ENCODE assay signal across 17 cellular contexts in the genomic region with DNA sequence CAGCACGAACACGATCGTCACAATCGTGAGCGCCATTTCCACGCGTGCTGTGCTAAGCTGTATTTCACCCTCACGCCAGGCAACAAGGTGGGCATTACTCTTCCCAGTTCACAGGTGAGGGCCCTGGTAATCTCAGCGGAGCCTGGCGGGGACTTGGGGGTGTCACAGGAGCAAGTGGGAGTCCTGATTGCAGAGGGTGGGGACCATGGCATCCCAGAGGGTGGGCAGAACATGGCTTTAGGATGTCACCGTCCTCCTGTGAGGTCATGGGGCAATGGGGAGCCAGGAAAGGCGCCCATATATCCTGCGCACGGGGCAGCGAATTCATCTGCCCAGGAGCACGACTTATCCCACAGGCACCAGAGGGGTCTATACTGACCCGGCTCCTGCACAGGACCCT.
A peak's percentile ranks its signal among the peaks of the same experiment; 100 is the strongest.
DNase-seq lines count a peak whose midpoint lies in the region; ATAC-seq lines count a peak whose summit lies in the region.
"Had no signal": no experiment of that assay in that cellular context is flagged by ENCODE, and none has a peak within 500 bp of the region (broad histone marks: within the 10 kb centered on the region; RNA-seq: fewer than 3 reads in every experiment).

No MANE protein-coding gene starts in this region.

- no peaks in the 10 kb centered on the region for H3K9me3 Mint-ChIP-seq in activated CD4-positive, alpha-beta T cell treated with anti-CD3 and anti-CD28 coated beads, Interleukin-2, amount 10 ng/mL, durations not matched to agents 7 days and 5 days
- H3K9me3 Mint-ChIP-seq in T-cell, result no peaks in the 10 kb centered on the region
- H3K9me3 Mint-ChIP-seq in naive thymus-derived CD4-positive, alpha-beta T cell, result no peaks in the 10 kb centered on the region
- H3K9me3 Mint-ChIP-seq: CD4-positive, CD25-positive, alpha-beta regulatory T cell had no signal

- no peaks in the 10 kb centered on the region for H3K36me3 ChIP-seq in naive thymus-derived CD4-positive, alpha-beta T cell (ENCODE audit: control insufficient read depth in 2 of 3, insufficient read depth in 3 of 3, low read length in 3 of 3)
- no peaks in the 10 kb centered on the region for H3K36me3 ChIP-seq in aorta (ENCODE audit: control insufficient read depth in 1 of 2, insufficient read depth in 2 of 2, low read length in 1 of 2)
- H3K36me3 ChIP-seq: HAP-1 had no signal

- 94 to 95% methylated on average over 17 of the region's 17 CpGs for WGBS in aorta, 2 donors

- POLR2A ChIA-PET in activated CD4-positive, alpha-beta T cell treated with anti-CD3 and anti-CD28 coated beads, Interleukin-2, amount 10 ng/mL, durations not matched to agents 7 days and 5 days (lab: Charles Lee), result no interaction called here
- POLR2A ChIA-PET in T-cell (lab: Charles Lee), result no interaction called here
- POLR2A ChIA-PET in naive thymus-derived CD4-positive, alpha-beta T cell (lab: Charles Lee), result interaction anchor here (0.7 to 5.4 kb wide), 7 partner anchors 8 to 258 kb away, joined by 3 to 43 read pairs (median 4); no protein-coding TSS in a partner anchor

- H3K4me3 ChIP-seq in naive thymus-derived CD4-positive, alpha-beta T cell (ENCODE audit: low read length), result no peak overlapping the region
- H3K4me3 ChIP-seq in aorta (ENCODE audit: low read length in 2 of 2), result no peak overlapping the region
- H3K4me3 ChIP-seq: GM12878, GM23338, HAP-1 had no signal

- ATAC-seq in T-cell (replicated peaks in 1 of 4), result peak in 1 of 4 experiments; percentile 19
- ATAC-seq in naive thymus-derived CD4-positive, alpha-beta T cell, result no peak
- no peak for ATAC-seq in aorta (ENCODE audit: low FRiP score)
- ATAC-seq in GM21529 (IDR thresholded peaks at IDR 0.05; ENCODE audit: unreplicated experiment), result no peak
- no peak for ATAC-seq in HG03521 (IDR thresholded peaks at IDR 0.05; ENCODE audit: unreplicated experiment)
- ATAC-seq: GM12878, GM23338 had no signal

- H3K9me3 ChIP-seq in naive thymus-derived CD4-positive, alpha-beta T cell (ENCODE audit: control insufficient read depth in 2 of 3, low read length in 3 of 3), result no peaks in the 10 kb centered on the region
- no peaks in the 10 kb centered on the region for H3K9me3 ChIP-seq in aorta (ENCODE audit: control insufficient read depth, low read length)
- H3K9me3 ChIP-seq: HAP-1 had no signal

- CTCF ChIA-PET in activated CD4-positive, alpha-beta T cell treated with anti-CD3 and anti-CD28 coated beads, Interleukin-2, amount 10 ng/mL, durations not matched to agents 7 days and 5 days (lab: Charles Lee), result no interaction called here
- CTCF ChIA-PET in T-cell (lab: Charles Lee), result no interaction called here
- CTCF ChIA-PET in naive thymus-derived CD4-positive, alpha-beta T cell (lab: Charles Lee), result interaction anchor here (0.7 to 1.1 kb wide), 3 partner anchors 23 to 98 kb away, joined by 3 to 4 read pairs (median 3); no protein-coding TSS in a partner anchor

- H3K27ac Mint-ChIP-seq in activated CD4-positive, alpha-beta T cell treated with anti-CD3 and anti-CD28 coated beads, Interleukin-2, amount 10 ng/mL, durations not matched to agents 7 days and 5 days, result peak overlapping the region; percentile 87
- peak overlapping the region; percentile 80 to 87 for H3K27ac Mint-ChIP-seq in T-cell
- peak overlapping the region in 8 of 9 donors; percentile 78 to 96 (median 90) for H3K27ac Mint-ChIP-seq in naive thymus-derived CD4-positive, alpha-beta T cell
- H3K27ac Mint-ChIP-seq: GM23338, HFFc6 had no signal

- H3K4me1 Mint-ChIP-seq in activated CD4-positive, alpha-beta T cell treated with anti-CD3 and anti-CD28 coated beads, Interleukin-2, amount 10 ng/mL, durations not matched to agents 7 days and 5 days, result peaks cover 27% of the 10 kb centered on the region
- peaks cover 22 to 35% (median 28%) of the 10 kb centered on the region in 3 donors for H3K4me1 Mint-ChIP-seq in T-cell
- peaks cover 9 to 56% (median 45%) of the 10 kb centered on the region in 7 donors for H3K4me1 Mint-ChIP-seq in naive thymus-derived CD4-positive, alpha-beta T cell
- H3K4me1 Mint-ChIP-seq: GM23338 had no signal

- peaks cover 0 to 47% of the 10 kb centered on the region in 2 donors for H3K4me1 ChIP-seq in naive thymus-derived CD4-positive, alpha-beta T cell (ENCODE audit: control insufficient read depth in 2 of 2, insufficient read depth in 2 of 2, low read length in 2 of 2)
- no peaks in the 10 kb centered on the region for H3K4me1 ChIP-seq in aorta (ENCODE audit: control insufficient read depth in 1 of 2, insufficient read depth in 2 of 2, low read length in 2 of 2)
- H3K4me1 ChIP-seq: HAP-1 had no signal

- H3K36me3 Mint-ChIP-seq in activated CD4-positive, alpha-beta T cell treated with anti-CD3 and anti-CD28 coated beads, Interleukin-2, amount 10 ng/mL, durations not matched to agents 7 days and 5 days (ENCODE audit: low read depth), result no peaks in the 10 kb centered on the region
- H3K36me3 Mint-ChIP-seq in T-cell, result no peaks in the 10 kb centered on the region
- no peaks in the 10 kb centered on the region for H3K36me3 Mint-ChIP-seq in naive thymus-derived CD4-positive, alpha-beta T cell
- H3K36me3 Mint-ChIP-seq: CD4-positive, CD25-positive, alpha-beta regulatory T cell had no signal

- peak overlapping the region; percentile 17 for H3K27ac ChIP-seq in naive thymus-derived CD4-positive, alpha-beta T cell (ENCODE audit: low read depth, low read length)
- no peak overlapping the region for H3K27ac ChIP-seq in aorta (ENCODE audit: low read depth in 1 of 2, low read length in 2 of 2)
- H3K27ac ChIP-seq: 22Rv1, HL-60 had no signal

- no peaks in the 10 kb centered on the region for H3K27me3 ChIP-seq in naive thymus-derived CD4-positive, alpha-beta T cell (ENCODE audit: control insufficient read depth in 2 of 2, insufficient read depth in 2 of 2, low read length in 2 of 2)
- H3K27me3 ChIP-seq in aorta (ENCODE audit: control insufficient read depth in 1 of 2, insufficient read depth in 2 of 2, low read length in 1 of 2), result no peaks in the 10 kb centered on the region

- no peak overlapping the region for H3K4me3 Mint-ChIP-seq in activated CD4-positive, alpha-beta T cell treated with anti-CD3 and anti-CD28 coated beads, Interleukin-2, amount 10 ng/mL, durations not matched to agents 7 days and 5 days
- peak overlapping the region in 1 of 3 donors; percentile 64 for H3K4me3 Mint-ChIP-seq in T-cell
- H3K4me3 Mint-ChIP-seq in naive thymus-derived CD4-positive, alpha-beta T cell, result peak overlapping the region in 9 of 10 donors; percentile 46 to 83 (median 78)
- H3K4me3 Mint-ChIP-seq: GM23338, HFFc6 had no signal

- H3K27me3 Mint-ChIP-seq in activated CD4-positive, alpha-beta T cell treated with anti-CD3 and anti-CD28 coated beads, Interleukin-2, amount 10 ng/mL, durations not matched to agents 7 days and 5 days, result no peaks in the 10 kb centered on the region
- no peaks in the 10 kb centered on the region for H3K27me3 Mint-ChIP-seq in T-cell
- no peaks in the 10 kb centered on the region for H3K27me3 Mint-ChIP-seq in naive thymus-derived CD4-positive, alpha-beta T cell
- H3K27me3 Mint-ChIP-seq: CD4-positive, CD25-positive, alpha-beta regulatory T cell had no signal

- intact Hi-C loops in naive thymus-derived CD4-positive, alpha-beta T cell (cut with micrococcal nuclease), result loop anchor here in 1 of 2 donors (5.0 kb wide), 2 partner anchors 324 to 354 kb away; no protein-coding TSS in a partner anchor
- intact Hi-C loops in aorta (cut with DNase I), result no loop called here

- no peak for DNase-seq in activated CD4-positive, alpha-beta T cell treated with anti-CD3 and anti-CD28 coated beads, Interleukin-2, amount 10 ng/mL, durations not matched to agents 7 days and 5 days
- no peak for DNase-seq in activated CD4-positive, alpha-beta T cell treated with anti-CD3 and anti-CD28 coated beads, Interleukin-2, amount 50 U/mL, for 4 hours
- peak in 1 of 34 experiments; percentile 10 for DNase-seq in T-cell
- no peak for DNase-seq in naive thymus-derived CD4-positive, alpha-beta T cell
- DNase-seq in aorta, result peak; percentile 38 to 62
- DNase-seq in GOT3 (lab: John Stamatoyannopoulos, UW), result no peak
- DNase-seq: DMS79, HFFc6, KBM-7 had no signal

Comparison
In these comparisons a context has a peak if more than half of its experiments do, and no peak if none do; other contexts are left out.
1. DNase-seq: peak in aorta (2 of 2); none in activated CD4-positive, alpha-beta T cell treated with anti-CD3 and anti-CD28 coated beads, Interleukin-2, amount 10 ng/mL, durations not matched to agents 7 days and 5 days (single experiment), activated CD4-positive, alpha-beta T cell treated with anti-CD3 and anti-CD28 coated beads, Interleukin-2, amount 50 U/mL, for 4 hours (0 of 2), naive thymus-derived CD4-positive, alpha-beta T cell (0 of 9) and GOT3 (single experiment).
2. Peak in every context shown above with its lines, with median percentiles within 50 percentile points of each other: H3K27ac Mint-ChIP-seq.